In the genomic region with DNA sequence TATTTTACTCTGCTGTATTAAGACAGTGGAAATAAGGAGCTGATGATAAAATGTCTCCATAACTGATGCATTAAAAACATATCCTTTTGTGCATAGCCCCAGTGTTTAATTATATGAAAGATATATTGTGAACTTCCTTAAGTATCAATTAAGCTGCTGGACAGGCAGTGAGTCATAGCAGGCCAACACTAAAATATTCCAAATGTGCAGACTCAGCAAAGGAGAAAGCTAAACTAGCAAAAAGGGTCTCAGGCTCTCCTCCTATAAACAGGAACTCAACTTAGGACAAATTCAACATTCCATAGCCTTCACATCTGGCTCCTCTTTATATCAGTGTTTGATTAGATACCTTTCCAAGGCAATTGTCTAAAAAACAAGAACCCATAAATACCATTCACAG, we compare ENCODE assay signal across 26 cellular contexts. TPM values are rescaled to one million over a fixed set of nuclear protein-coding genes. Genes with fewer than 3 reads are reported as not detected.
"Had no signal": no experiment of that assay in that cellular context is flagged by ENCODE, and none has a peak within 500 bp of the region (broad histone marks: within the 10 kb centered on the region; RNA-seq: fewer than 3 reads in every experiment).

No MANE protein-coding gene starts in this region.

- H3K9me3 ChIP-seq: body of pancreas, left lung, prostate gland, tibial artery had no signal

- H3K4me1 ChIP-seq: body of pancreas, left lung, prostate gland, tibial artery had no signal

- DNase-seq: activated CD4-positive, alpha-beta T cell treated with anti-CD3 and anti-CD28 coated beads, Interleukin-2, amount 10 ng/mL, durations not matched to agents 7 days and 5 days; activated CD8-positive, alpha-beta memory T cell treated with anti-CD3 and anti-CD28 coated beads, Interleukin-2, amount 10 ng/mL, durations not matched to agents 7 days and 5 days; activated CD8-positive, alpha-beta T cell treated with anti-CD3 and anti-CD28 coated beads for 36 hours; activated effector memory CD4-positive, alpha-beta T cell treated with anti-CD3 and anti-CD28 coated beads, Interleukin-2, amount 50 U/mL, for 16 hours; activated naive CD4-positive, alpha-beta T cell treated with anti-CD3 and anti-CD28 coated beads, Interleukin-2, amount 50 U/mL, for 16 hours; activated naive CD8-positive, alpha-beta T cell treated with anti-CD3 and anti-CD28 coated beads, Interleukin-2, amount 50 U/mL, for 24 hours; activated T-cell treated with anti-CD3 and anti-CD28 coated beads for 4 hours; body of pancreas; effector memory CD4-positive, alpha-beta T cell; foreskin melanocyte; hippocampal formation; kidney glomerular epithelial cell; left lung; naive thymus-derived CD8-positive, alpha-beta T cell; right cardiac atrium; stimulated activated CD4-positive, alpha-beta T cell treated with anti-CD3 and anti-CD28 coated beads, Interleukin-2, amount 100 ng/mL, for 24 hours; stimulated activated naive CD8-positive, alpha-beta T cell treated with anti-CD3 and anti-CD28 coated beads, Interleukin-15, amount 100 ng/mL, for 72 hours; tibial artery had no signal

- H3K4me3 ChIP-seq: body of pancreas, left lung, lung, prostate gland, tibial artery had no signal

- ATAC-seq: activated CD8-positive, alpha-beta memory T cell treated with anti-CD3 and anti-CD28 coated beads, Interleukin-2, amount 10 ng/mL, durations not matched to agents 7 days and 5 days; activated CD8-positive, alpha-beta T cell treated with anti-CD3 and anti-CD28 coated beads for 36 hours; activated naive CD8-positive, alpha-beta T cell treated with anti-CD3 and anti-CD28 coated beads, Interleukin-2, amount 50 U/mL, for 24 hours; body of pancreas; esophagus mucosa; left lung; naive thymus-derived CD8-positive, alpha-beta T cell; right cardiac atrium; stimulated activated effector memory CD8-positive, alpha-beta T cell treated with anti-CD3 and anti-CD28 coated beads, Interleukin-12 subunit alpha, Interleukin-12 subunit beta, amount 100 ng/mL, for 72 hours had no signal

- H3K27ac ChIP-seq: body of pancreas, left lung, prostate gland, tibial artery, VCaP had no signal

- H3K36me3 ChIP-seq: left lung, prostate gland, tibial artery had no signal

- H3K27me3 ChIP-seq: body of pancreas, tibial artery had no signal

RNA-seq across cellular contexts. Expression of a gene that starts 15.6 kb away (rescaled TPM):
- total RNA-seq: activated CD4-positive, alpha-beta T cell treated with anti-CD3 and anti-CD28 coated beads, Interleukin-2, amount 10 ng/mL, durations not matched to agents 7 days and 5 days; activated CD8-positive, alpha-beta memory T cell treated with anti-CD3 and anti-CD28 coated beads, Interleukin-2, amount 10 ng/mL, durations not matched to agents 7 days and 5 days; activated CD8-positive, alpha-beta T cell treated with anti-CD3 and anti-CD28 coated beads for 36 hours; dermis microvascular lymphatic vessel endothelial cell; esophagus mucosa; left lung; lung; naive thymus-derived CD8-positive, alpha-beta T cell; osteocyte; prostate gland; right cardiac atrium; ureter had no signal
- polyA plus RNA-seq: lung; naive thymus-derived CD8-positive, alpha-beta T cell had no signal

RNA-seq across cellular contexts. Expression of a gene that starts 36.3 kb away (rescaled TPM):
- total RNA-seq: activated CD4-positive, alpha-beta T cell treated with anti-CD3 and anti-CD28 coated beads, Interleukin-2, amount 10 ng/mL, durations not matched to agents 7 days and 5 days; activated CD8-positive, alpha-beta memory T cell treated with anti-CD3 and anti-CD28 coated beads, Interleukin-2, amount 10 ng/mL, durations not matched to agents 7 days and 5 days had no signal

RNA-seq across cellular contexts. Expression of a gene that starts 43.7 kb away (rescaled TPM):
- total RNA-seq: activated CD4-positive, alpha-beta T cell treated with anti-CD3 and anti-CD28 coated beads, Interleukin-2, amount 10 ng/mL, durations not matched to agents 7 days and 5 days; activated CD8-positive, alpha-beta memory T cell treated with anti-CD3 and anti-CD28 coated beads, Interleukin-2, amount 10 ng/mL, durations not matched to agents 7 days and 5 days; activated CD8-positive, alpha-beta T cell treated with anti-CD3 and anti-CD28 coated beads for 36 hours; naive thymus-derived CD8-positive, alpha-beta T cell had no signal
- polyA plus RNA-seq: naive thymus-derived CD8-positive, alpha-beta T cell had no signal
